In genomic region chr3:71593106-71593505, GRCh38 we compare ENCODE assay signal across 38 cellular contexts.
"Had no signal": no experiment of that assay in that cellular context is flagged by ENCODE, and none has a peak within 500 bp of the region (broad histone marks: within the 10 kb centered on the region; RNA-seq: fewer than 3 reads in every experiment).

No MANE protein-coding gene starts in this region.

- DNase-seq: activated effector memory CD4-positive, alpha-beta T cell treated with anti-CD3 and anti-CD28 coated beads, Interleukin-2, amount 50 U/mL, for 16 hours; activated effector memory CD4-positive, alpha-beta T cell treated with Interleukin-2 at 50 U/mL for 16 hours; activated gamma-delta T cell; activated gamma-delta T cell treated with Interleukin-2 at 50 U/mL for 16 hours; activated naive CD4-positive, alpha-beta T cell; activated naive CD4-positive, alpha-beta T cell treated with anti-CD3 and anti-CD28 coated beads for 36 hours; activated naive CD4-positive, alpha-beta T cell treated with anti-CD3 and anti-CD28 coated beads, Interleukin-2, amount 10 ng/mL, durations not matched to agents 7 days and 5 days; activated naive CD4-positive, alpha-beta T cell treated with anti-CD3 and anti-CD28 coated beads, Interleukin-2, amount 50 U/mL, for 16 hours; activated naive CD4-positive, alpha-beta T cell treated with Interleukin-2 at 50 U/mL for 16 hours; activated naive CD8-positive, alpha-beta T cell treated with anti-CD3 and anti-CD28 coated beads for 36 hours; activated naive CD8-positive, alpha-beta T cell treated with anti-CD3 and anti-CD28 coated beads, Interleukin-2, amount 10 ng/mL, durations not matched to agents 7 days and 5 days; activated naive CD8-positive, alpha-beta T cell treated with anti-CD3 and anti-CD28 coated beads, Interleukin-2, amount 50 U/mL, for 24 hours; activated T-cell treated with anti-CD3 and anti-CD28 coated beads, Interleukin-2, amount 50 U/mL, for 1 hour; activated T-cell treated with anti-CD3 and anti-CD28 coated beads, Interleukin-2, amount 50 U/mL, for 24 hours; activated T-cell treated with anti-CD3 and anti-CD28 coated beads, Interleukin-2, amount 50 U/mL, for 4 hours; activated T-cell treated with anti-CD3 and anti-CD28 coated beads, Interleukin-2, amount 50 U/mL, for 48 hours; activated T-cell treated with anti-CD3 and anti-CD28 coated beads, Interleukin-2, amount 50 U/mL, for 72 hours; adrenal gland; amniotic stem cell; amygdala; anterior cingulate cortex; aorta; body of pancreas; brain microvascular endothelial cell; caudate nucleus; central memory CD4-positive, alpha-beta T cell; cerebellar nuclear complex had no signal

- H3K27me3 ChIP-seq: adrenal gland, ascending aorta, body of pancreas, brain microvascular endothelial cell, breast epithelium, cardiac muscle cell had no signal

- H3K4me3 ChIP-seq: adrenal gland, ascending aorta, body of pancreas, breast epithelium, cardiac muscle cell had no signal

- H3K4me1 Mint-ChIP-seq: activated naive CD4-positive, alpha-beta T cell treated with anti-CD3 and anti-CD28 coated beads, Interleukin-2, amount 10 ng/mL, durations not matched to agents 7 days and 5 days; brain; central memory CD8-positive, alpha-beta T cell had no signal

- H3K27ac ChIP-seq: adrenal gland, ascending aorta, body of pancreas, brain microvascular endothelial cell, breast epithelium, cardiac muscle cell had no signal

- H3K9me3 ChIP-seq: adrenal gland, ascending aorta, body of pancreas, breast epithelium had no signal

- H3K4me1 ChIP-seq: adrenal gland, ascending aorta, body of pancreas, breast epithelium had no signal

- H3K4me3 Mint-ChIP-seq: activated naive CD4-positive, alpha-beta T cell treated with anti-CD3 and anti-CD28 coated beads for 36 hours; activated naive CD4-positive, alpha-beta T cell treated with anti-CD3 and anti-CD28 coated beads, Interleukin-2, amount 10 ng/mL, durations not matched to agents 7 days and 5 days; activated naive CD4-positive, alpha-beta T cell treated with anti-CD3 and anti-CD28 coated beads, Interleukin-2, amount 50 U/mL, for 24 hours; activated naive CD8-positive, alpha-beta T cell; activated naive CD8-positive, alpha-beta T cell treated with anti-CD3 and anti-CD28 coated beads for 36 hours; activated naive CD8-positive, alpha-beta T cell treated with anti-CD3 and anti-CD28 coated beads, Interleukin-2, amount 10 ng/mL, durations not matched to agents 7 days and 5 days; activated naive CD8-positive, alpha-beta T cell treated with anti-CD3 and anti-CD28 coated beads, Interleukin-2, amount 50 U/mL, for 24 hours; activated T-cell treated with anti-CD3 and anti-CD28 coated beads, Interleukin-2, amount 50 U/mL, for 24 hours; activated T-cell treated with anti-CD3 and anti-CD28 coated beads, Interleukin-2, amount 50 U/mL, for 4 hours; activated T-cell treated with anti-CD3 and anti-CD28 coated beads, Interleukin-2, amount 50 U/mL, for 72 hours; activated T-helper 1 cell treated with anti-CD3 and anti-CD28 coated beads, Interleukin-12 subunit alpha, Interleukin-12 subunit beta, Interleukin-2, Interleukin-4 antibody, amounts not matched to agents 30 ng/mL and 10 ng/mL and 1 ng/mL, durations not matched to agents 14 hours and 24 hours and 36 hours; activated T-helper 17 cell treated with anti-CD3 and anti-CD28 coated beads, Interleukin-2, amount 50 U/mL, for 72 hours; brain; central memory CD8-positive, alpha-beta T cell had no signal

- H3K27ac Mint-ChIP-seq: activated naive CD4-positive, alpha-beta T cell treated with anti-CD3 and anti-CD28 coated beads for 36 hours; activated naive CD4-positive, alpha-beta T cell treated with anti-CD3 and anti-CD28 coated beads, Interleukin-2, amount 10 ng/mL, durations not matched to agents 7 days and 5 days; activated naive CD4-positive, alpha-beta T cell treated with anti-CD3 and anti-CD28 coated beads, Interleukin-2, amount 50 U/mL, for 24 hours; activated naive CD4-positive, alpha-beta T cell treated with anti-CD3 and anti-CD28 coated beads, Interleukin-2, amount 50 U/mL, for 72 hours; activated naive CD8-positive, alpha-beta T cell; activated naive CD8-positive, alpha-beta T cell treated with anti-CD3 and anti-CD28 coated beads for 36 hours; activated naive CD8-positive, alpha-beta T cell treated with anti-CD3 and anti-CD28 coated beads, Interleukin-2, amount 10 ng/mL, durations not matched to agents 7 days and 5 days; activated naive CD8-positive, alpha-beta T cell treated with anti-CD3 and anti-CD28 coated beads, Interleukin-2, amount 50 U/mL, for 24 hours; activated T-cell treated with anti-CD3 and anti-CD28 coated beads, Interleukin-2, amount 50 U/mL, for 24 hours; activated T-cell treated with anti-CD3 and anti-CD28 coated beads, Interleukin-2, amount 50 U/mL, for 72 hours; activated T-helper 1 cell treated with anti-CD3 and anti-CD28 coated beads, Interleukin-12 subunit alpha, Interleukin-12 subunit beta, Interleukin-2, Interleukin-4 antibody, amounts not matched to agents 30 ng/mL and 10 ng/mL and 1 ng/mL, durations not matched to agents 14 hours and 24 hours and 36 hours; activated T-helper 17 cell treated with anti-CD3 and anti-CD28 coated beads, Interleukin-2, amount 50 U/mL, for 72 hours; activated T-helper 2 cell treated with anti-CD3 and anti-CD28 coated beads, Interferon-gamma antibody, Interleukin-2, Interleukin-4, amounts not matched to agents 10 μg/mL and 5 μg/mL and 100 μg/mL, durations not matched to agents 14 hours and 24 hours and 36 hours; brain had no signal

- H3K36me3 Mint-ChIP-seq: activated naive CD4-positive, alpha-beta T cell treated with anti-CD3 and anti-CD28 coated beads, Interleukin-2, amount 10 ng/mL, durations not matched to agents 7 days and 5 days; brain had no signal

- H3K36me3 ChIP-seq: adrenal gland, ascending aorta, brain microvascular endothelial cell, breast epithelium, cardiac muscle cell had no signal

- H3K27me3 Mint-ChIP-seq: activated naive CD4-positive, alpha-beta T cell treated with anti-CD3 and anti-CD28 coated beads, Interleukin-2, amount 10 ng/mL, durations not matched to agents 7 days and 5 days; activated naive CD4-positive, alpha-beta T cell treated with anti-CD3 and anti-CD28 coated beads, Interleukin-2, amount 50 U/mL, for 24 hours; activated naive CD8-positive, alpha-beta T cell; activated naive CD8-positive, alpha-beta T cell treated with anti-CD3 and anti-CD28 coated beads for 36 hours; activated naive CD8-positive, alpha-beta T cell treated with anti-CD3 and anti-CD28 coated beads, Interleukin-2, amount 10 ng/mL, durations not matched to agents 7 days and 5 days; activated naive CD8-positive, alpha-beta T cell treated with anti-CD3 and anti-CD28 coated beads, Interleukin-2, amount 50 U/mL, for 24 hours; activated T-cell treated with anti-CD3 and anti-CD28 coated beads, Interleukin-2, amount 50 U/mL, for 24 hours; activated T-helper 17 cell treated with anti-CD3 and anti-CD28 coated beads, Interleukin-2, amount 50 U/mL, for 72 hours; brain; central memory CD8-positive, alpha-beta T cell had no signal

- H3K9me3 Mint-ChIP-seq: activated naive CD4-positive, alpha-beta T cell treated with anti-CD3 and anti-CD28 coated beads, Interleukin-2, amount 10 ng/mL, durations not matched to agents 7 days and 5 days; activated naive CD4-positive, alpha-beta T cell treated with anti-CD3 and anti-CD28 coated beads, Interleukin-2, amount 50 U/mL, for 24 hours; activated T-cell treated with anti-CD3 and anti-CD28 coated beads, Interleukin-2, amount 50 U/mL, for 24 hours; activated T-helper 1 cell treated with anti-CD3 and anti-CD28 coated beads, Interleukin-12 subunit alpha, Interleukin-12 subunit beta, Interleukin-2, Interleukin-4 antibody, amounts not matched to agents 30 ng/mL and 10 ng/mL and 1 ng/mL, durations not matched to agents 14 hours and 24 hours and 36 hours; activated T-helper 17 cell treated with anti-CD3 and anti-CD28 coated beads, Interleukin-2, amount 50 U/mL, for 72 hours; central memory CD8-positive, alpha-beta T cell had no signal
